ENCODE assay signal across 8 cellular contexts in the genomic region with DNA sequence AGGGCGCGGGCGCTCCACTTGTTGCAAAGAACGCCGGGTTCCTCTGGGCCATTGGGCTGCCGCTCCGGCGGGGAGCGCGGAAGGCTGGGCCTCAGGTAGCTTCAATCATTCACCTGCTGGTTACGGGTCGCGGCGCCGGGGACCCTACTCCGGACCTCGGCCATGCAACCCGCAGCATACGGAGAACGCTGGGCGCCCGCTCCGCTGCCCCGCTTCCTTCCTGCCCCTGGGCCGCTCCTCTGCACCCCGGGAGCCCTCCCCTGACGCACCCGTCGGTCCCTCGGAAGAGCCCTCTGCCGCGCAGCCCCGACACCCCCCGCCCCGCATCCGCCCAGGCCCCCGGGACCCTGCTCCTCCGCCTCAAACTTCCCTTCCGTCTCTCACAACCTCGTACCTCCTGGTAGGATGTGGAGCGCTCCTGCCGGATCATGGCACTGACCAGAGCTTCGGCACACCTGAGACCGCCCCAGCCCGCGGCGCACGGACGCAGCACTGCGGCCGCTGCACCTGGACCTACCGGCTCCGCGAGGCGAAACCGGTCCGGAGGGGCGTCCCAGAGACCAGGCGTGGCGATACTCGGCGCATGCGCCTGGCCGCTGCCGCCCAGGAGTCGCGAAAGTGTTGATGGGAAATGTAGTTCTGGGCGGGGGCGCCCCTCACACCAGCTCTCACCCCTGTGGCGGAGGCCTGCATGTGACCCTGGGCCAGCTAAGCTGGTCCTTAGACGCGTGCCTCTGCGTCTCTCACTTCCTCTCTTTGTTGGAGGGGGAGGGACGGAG. TPM values are rescaled to one million over a fixed set of nuclear protein-coding genes. Genes with fewer than 3 reads are reported as not detected.
DNase-seq lines count a peak whose midpoint lies in the region; ATAC-seq and TF ChIP-seq lines count a peak whose summit lies in the region.

A gene (minus strand): TSS at position 559 of the 779 bp plus-strand sequence. CDS start 129 bp downstream, at position 430.

- TF ChIP-seq CTCF in DOHH2 (IDR thresholded peaks at IDR 0.05; ENCODE audit: low read depth, low read length, poor library complexity, severe bottlenecking), result peak; percentile 22
- TF ChIP-seq CTCF in KMS-11 (conservative IDR thresholded peaks at IDR 0.05; ENCODE audit: low read depth, low read length), result no peak; the same call in 1 of the 2 replicates
- TF ChIP-seq CTCF in fibroblast of mammary gland (conservative IDR thresholded peaks at IDR 0.05; ENCODE audit: control insufficient read depth, insufficient read depth, low read depth, low read length), result no peak

- peaks cover 37% of the 10 kb centered on the region for H3K79me2 ChIP-seq in DOHH2 (ENCODE audit: control insufficient read depth, low read length)
- no peaks in the 10 kb centered on the region; the same call in 1 of the 2 replicates for H3K79me2 ChIP-seq in KMS-11 (ENCODE audit: insufficient read depth, low read depth)

- peaks cover 32% of the 10 kb centered on the region for H3K36me3 ChIP-seq in DOHH2 (ENCODE audit: control insufficient read depth, low read length)
- H3K36me3 ChIP-seq in KMS-11 (ENCODE audit: insufficient read depth), result 0 out of 2 replicates have a peak, but pooled peaks cover 7% of the 10 kb centered on the region

- H3K4me1 Mint-ChIP-seq in activated T-helper 1 cell treated with anti-CD3 and anti-CD28 coated beads, Interleukin-12 subunit alpha, Interleukin-12 subunit beta, Interleukin-2, Interleukin-4 antibody, amounts not matched to agents 30 ng/mL and 10 ng/mL and 1 ng/mL, durations not matched to agents 14 hours and 24 hours and 36 hours (ENCODE audit: low read depth), result peaks cover 21% of the 10 kb centered on the region
- H3K4me1 Mint-ChIP-seq in naive thymus-derived CD8-positive, alpha-beta T cell, result peaks cover 26 to 51% (median 48%) of the 10 kb centered on the region in 4 donors

- intact Hi-C loops in activated T-helper 1 cell treated with anti-CD3 and anti-CD28 coated beads, Interleukin-12 subunit alpha, Interleukin-12 subunit beta, Interleukin-2, Interleukin-4 antibody, amounts not matched to agents 30 ng/mL and 10 ng/mL and 1 ng/mL, durations not matched to agents 14 hours and 24 hours and 36 hours (cut with micrococcal nuclease), result loop anchor here (1.0 to 5.0 kb wide), 10 partner anchors 18 to 734 kb away; a partner anchor contains a TSS

- H3K27me3 Mint-ChIP-seq in activated T-helper 1 cell treated with anti-CD3 and anti-CD28 coated beads, Interleukin-12 subunit alpha, Interleukin-12 subunit beta, Interleukin-2, Interleukin-4 antibody, amounts not matched to agents 30 ng/mL and 10 ng/mL and 1 ng/mL, durations not matched to agents 14 hours and 24 hours and 36 hours (ENCODE audit: insufficient read depth), result peaks cover 6% of the 10 kb centered on the region
- H3K27me3 Mint-ChIP-seq in naive thymus-derived CD8-positive, alpha-beta T cell, result no peaks in the 10 kb centered on the region

- H3K9me2 ChIP-seq in DOHH2 (replicated peaks; ENCODE audit: control insufficient read depth, low read length), result no peaks in the 10 kb centered on the region

- H3K27ac ChIP-seq in DOHH2 (ENCODE audit: low read depth, low read length), result peak within 1 kb of the TSS; percentile 52
- H3K27ac ChIP-seq in KMS-11, result no peak within 1 kb of the TSS

- ATAC-seq in GM21737 (IDR thresholded peaks at IDR 0.05; ENCODE audit: unreplicated experiment), result peak; percentile 93
- peak; percentile 92 to 93 for ATAC-seq in naive thymus-derived CD8-positive, alpha-beta T cell

- peak within 1 kb of the TSS; percentile 100 for H3K4me3 Mint-ChIP-seq in activated T-helper 1 cell treated with anti-CD3 and anti-CD28 coated beads, Interleukin-12 subunit alpha, Interleukin-12 subunit beta, Interleukin-2, Interleukin-4 antibody, amounts not matched to agents 30 ng/mL and 10 ng/mL and 1 ng/mL, durations not matched to agents 14 hours and 24 hours and 36 hours
- peak within 1 kb of the TSS; percentile 83 to 100 (median 98) for H3K4me3 Mint-ChIP-seq in naive thymus-derived CD8-positive, alpha-beta T cell

- peak within 1 kb of the TSS; percentile 80 for H3K4me3 ChIP-seq in DOHH2 (ENCODE audit: low read length)
- H3K4me3 ChIP-seq in KMS-11 (IDR thresholded peaks at IDR 0.05; ENCODE audit: insufficient read depth, low read depth, low read length), result peak within 1 kb of the TSS; percentile 98
- peak within 1 kb of the TSS; percentile 85 for H3K4me3 ChIP-seq in fibroblast of mammary gland (ENCODE audit: control insufficient read depth, low read depth, low read length)

- H3K9me3 Mint-ChIP-seq in activated T-helper 1 cell treated with anti-CD3 and anti-CD28 coated beads, Interleukin-12 subunit alpha, Interleukin-12 subunit beta, Interleukin-2, Interleukin-4 antibody, amounts not matched to agents 30 ng/mL and 10 ng/mL and 1 ng/mL, durations not matched to agents 14 hours and 24 hours and 36 hours, result no peaks in the 10 kb centered on the region
- H3K9me3 Mint-ChIP-seq in naive thymus-derived CD8-positive, alpha-beta T cell, result no peaks in the 10 kb centered on the region

- H3K4me1 ChIP-seq in DOHH2 (ENCODE audit: control insufficient read depth, low read length), result peaks cover 31% of the 10 kb centered on the region
- H3K4me1 ChIP-seq in KMS-11 (ENCODE audit: low read depth, poor library complexity, severe bottlenecking), result peaks cover 10% of the 10 kb centered on the region

- H3K9ac ChIP-seq in KMS-11, result peak within 1 kb of the TSS; percentile 49; the same call in 1 of the 2 replicates

- POLR2A ChIA-PET in naive thymus-derived CD8-positive, alpha-beta T cell (lab: Charles Lee), result interaction anchor here (1.2 to 1.3 kb wide), 2 partner anchors 42 to 128 kb away, joined by 3 to 12 read pairs; a partner anchor contains a TSS

- H3K9me3 ChIP-seq in DOHH2 (ENCODE audit: control insufficient read depth, insufficient read depth, low read length), result no peaks in the 10 kb centered on the region

- H3K4me2 ChIP-seq in DOHH2 (ENCODE audit: low read length) (peak within 1 kb of the TSS; percentile 76), KMS-11 (peak within 1 kb of the TSS; percentile 53)

- H3F3A ChIP-seq in DOHH2 (ENCODE audit: control insufficient read depth, insufficient read depth), result no peaks in the 10 kb centered on the region

- H3K27ac Mint-ChIP-seq in activated T-helper 1 cell treated with anti-CD3 and anti-CD28 coated beads, Interleukin-12 subunit alpha, Interleukin-12 subunit beta, Interleukin-2, Interleukin-4 antibody, amounts not matched to agents 30 ng/mL and 10 ng/mL and 1 ng/mL, durations not matched to agents 14 hours and 24 hours and 36 hours, result peak within 1 kb of the TSS; percentile 97
- H3K27ac Mint-ChIP-seq in naive thymus-derived CD8-positive, alpha-beta T cell, result peak within 1 kb of the TSS; percentile 76 to 96 (median 95)

- peak within 1 kb of the TSS; percentile 94 for H2AFZ ChIP-seq in KMS-11 (ENCODE audit: low read depth)

- DNase-seq in RPMI7951 (ENCODE audit: low read depth) (peak; percentile 85), fibroblast of mammary gland (ENCODE audit: low read depth) (peak; percentile 79)
- peak; percentile 88 for DNase-seq in activated T-helper 1 cell treated with anti-CD3 and anti-CD28 coated beads, Interleukin-12 subunit alpha, Interleukin-12 subunit beta, Interleukin-2, Interleukin-4 antibody, amounts not matched to agents 30 ng/mL and 10 ng/mL and 1 ng/mL, durations not matched to agents 14 hours and 24 hours and 36 hours (ENCODE audit: low spot score)
- DNase-seq in naive thymus-derived CD8-positive, alpha-beta T cell, result peak; percentile 80 to 95 (median 88)
- peak; percentile 75 to 90 (median 84) for DNase-seq in stimulated activated naive CD4-positive, alpha-beta T cell (lab: John Stamatoyannopoulos, UW)

- peaks cover 22% of the 10 kb centered on the region for H3K36me3 Mint-ChIP-seq in activated T-helper 1 cell treated with anti-CD3 and anti-CD28 coated beads, Interleukin-12 subunit alpha, Interleukin-12 subunit beta, Interleukin-2, Interleukin-4 antibody, amounts not matched to agents 30 ng/mL and 10 ng/mL and 1 ng/mL, durations not matched to agents 14 hours and 24 hours and 36 hours (ENCODE audit: low read depth)
- H3K36me3 Mint-ChIP-seq in naive thymus-derived CD8-positive, alpha-beta T cell, result peaks cover 4 to 23% (median 11%) of the 10 kb centered on the region in 3 donors

- H3K27me3 ChIP-seq in DOHH2 (ENCODE audit: control insufficient read depth, low read length), result no peaks in the 10 kb centered on the region
- no peaks in the 10 kb centered on the region for H3K27me3 ChIP-seq in KMS-11 (ENCODE audit: insufficient read depth, low read depth)

- H4K20me1 ChIP-seq in DOHH2 (ENCODE audit: control insufficient read depth, insufficient read depth, low read depth, low read length) (no peaks in the 10 kb centered on the region; the same call in 1 of the 2 replicates), KMS-11 (ENCODE audit: insufficient read depth) (no peaks in the 10 kb centered on the region)

RNA-seq across cellular contexts. Expression of the gene that starts here (rescaled TPM):
- 8.1 and 10.0 TPM in 2 replicates for total RNA-seq in RPMI7951 (2014; rRNA removed; shearing (Covaris generic))
- total RNA-seq in activated T-helper 1 cell treated with anti-CD3 and anti-CD28 coated beads, Interleukin-12 subunit alpha, Interleukin-12 subunit beta, Interleukin-2, Interleukin-4 antibody, amounts not matched to agents 30 ng/mL and 10 ng/mL and 1 ng/mL, durations not matched to agents 14 hours and 24 hours and 36 hours, result 17.6 and 19.8 TPM in 2 replicates
- 10 to 100 TPM; 13.3 to 15.5 TPM for total RNA-seq in naive thymus-derived CD8-positive, alpha-beta T cell
- polyA plus RNA-seq in naive thymus-derived CD8-positive, alpha-beta T cell, result 10 to 100 TPM in 1 of 3 donors, 1 to 10 TPM in 2; 8.0 to 10.5 (median 8.3) TPM
